12 cellular contexts compared by ENCODE assay signal in the genomic region with DNA sequence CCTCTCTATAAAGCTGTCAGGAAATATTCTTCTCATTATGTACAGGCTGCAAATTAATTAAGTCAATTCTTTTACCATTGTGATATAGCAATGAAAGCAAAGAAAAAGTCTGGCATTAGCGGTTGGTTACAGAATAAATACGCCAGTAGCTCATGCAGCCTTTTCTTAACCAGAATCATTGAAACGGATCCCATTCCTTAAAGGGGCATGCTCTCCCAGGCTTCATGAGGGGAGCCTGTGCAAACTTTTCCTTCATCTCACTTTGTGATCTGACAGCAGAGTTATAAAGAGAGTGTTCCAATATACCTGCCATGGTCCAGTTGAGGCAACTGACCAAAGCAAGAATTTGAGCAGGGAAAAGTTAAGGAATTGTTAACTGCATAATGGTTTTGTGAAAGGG.
DNase-seq lines count a peak whose midpoint lies in the region; ATAC-seq, FAIRE-seq and TF ChIP-seq lines count a peak whose summit lies in the region.
"Had no signal": no experiment of that assay in that cellular context is flagged by ENCODE, and none has a peak within 500 bp of the region (broad histone marks: within the 10 kb centered on the region; RNA-seq: fewer than 3 reads in every experiment).

No MANE protein-coding gene starts in this region.

- no peak overlapping the region for H3K23ac ChIP-seq in H1 (ENCODE audit: insufficient read length)

- TF ChIP-seq POLR2A in HCT116 (IDR thresholded peaks at IDR 0.05; ENCODE audit: borderline replicate concordance, extremely low read depth, insufficient read depth, insufficient read length) (no peak), H1 (IDR thresholded peaks at IDR 0.05; ENCODE audit: control extremely low read depth in 1 of 2, low read depth in 2 of 2, low read length in 2 of 2) (no peak), sigmoid colon (IDR thresholded peaks at IDR 0.05) (no peak)

- no peak overlapping the region for H2AK5ac ChIP-seq in H1 (ENCODE audit: low read depth, low read length)

- H3K14ac ChIP-seq in H1 (ENCODE audit: insufficient read length), result no peak overlapping the region

- no peak for TF ChIP-seq CTCF in HCT116 (IDR thresholded peaks at IDR 0.05 in 2 of 3, conservative IDR thresholded peaks at IDR 0.05 in 1 of 3; ENCODE audit: borderline replicate concordance in 1 of 3, insufficient read depth in 1 of 3, low read depth in 2 of 3, low read length in 2 of 3)
- TF ChIP-seq CTCF in H1 (IDR thresholded peaks at IDR 0.05; ENCODE audit: control extremely low read depth in 1 of 3, insufficient read depth in 1 of 3, low read depth in 1 of 3, low read length in 3 of 3), result no peak
- no peak for TF ChIP-seq CTCF in sigmoid colon (IDR thresholded peaks at IDR 0.05)

- intact Hi-C loops in HCT116 (cut with micrococcal nuclease), result loop anchor here (1.0 to 2.0 kb wide), 2 partner anchors 256 to 633 kb away; no protein-coding TSS in a partner anchor
- intact Hi-C loops in sigmoid colon (cut with DNase I), result loop anchor here (5.0 kb wide), 1 partner anchor 257 kb away; no protein-coding TSS in a partner anchor

- no peaks in the 10 kb centered on the region for H3K9me3 Mint-ChIP-seq in memory B cell
- H3K9me3 Mint-ChIP-seq: T-helper 1 cell treated with Interleukin-12 subunit alpha and Interleukin-12 subunit beta and Interleukin-4 antibody, amounts not matched to agents 30 μg/mL and 1 μg/mL, for 36 hours had no signal

- H3K4me2 ChIP-seq in HCT116 (ENCODE audit: low read length), result peak overlapping the region; percentile 36
- peak overlapping the region; percentile 33 to 48; a peak in 2 of 4 replicates for H3K4me2 ChIP-seq in H1 (ENCODE audit: insufficient read depth in 1 of 2, low read depth in 2 of 2, low read length in 2 of 2)

- H4K8ac ChIP-seq in H1 (ENCODE audit: extremely low read depth, insufficient read depth, low read length), result no peak overlapping the region

- TF ChIP-seq RAD21 in HCT116 (IDR thresholded peaks at IDR 0.05; ENCODE audit: low read depth), result no peak
- TF ChIP-seq RAD21 in H1 (IDR thresholded peaks at IDR 0.05 in 1 of 2, conservative IDR thresholded peaks at IDR 0.05 in 1 of 2; ENCODE audit: low read depth in 2 of 2, low read length in 2 of 2), result no peak

- H3K79me2 ChIP-seq in HCT116 (ENCODE audit: insufficient read depth, low read length) (no peaks in the 10 kb centered on the region), H1 (ENCODE audit: control insufficient read depth in 1 of 2, insufficient read depth in 2 of 2, low read length in 2 of 2) (no peaks in the 10 kb centered on the region)

- H3K27me3 ChIP-seq in HCT116 (ENCODE audit: insufficient read depth, low read length), result no peaks in the 10 kb centered on the region
- H3K27me3 ChIP-seq in H1 (replicated peaks in 1 of 4; ENCODE audit: control insufficient read depth in 3 of 4, extremely low read depth in 1 of 4, insufficient read depth in 3 of 4, low read length in 3 of 4), result no peaks in the 10 kb centered on the region; a peak in 1 of 7 replicates
- H3K27me3 ChIP-seq in skeletal muscle tissue (ENCODE audit: control insufficient read depth in 3 of 3, insufficient read depth in 3 of 3, low read length in 3 of 3), result no peaks in the 10 kb centered on the region
- H3K27me3 ChIP-seq in sigmoid colon, result no peaks in the 10 kb centered on the region
- H3K27me3 ChIP-seq: foreskin keratinocyte had no signal

- H2AFZ ChIP-seq in HCT116 (ENCODE audit: low read depth, low read length, poor library complexity, severe bottlenecking) (peak overlapping the region; percentile 28), H1 (ENCODE audit: low read length) (peak overlapping the region; percentile 99)

- H3K27me3 Mint-ChIP-seq in memory B cell, result no peaks in the 10 kb centered on the region

- peak overlapping the region; percentile 89; the same call in 1 of the 2 replicates for H3K18ac ChIP-seq in H1 (ENCODE audit: extremely low read depth, low read length)

- H3K4me3 Mint-ChIP-seq in memory B cell, result no peak overlapping the region
- H3K4me3 Mint-ChIP-seq: T-helper 1 cell treated with Interleukin-12 subunit alpha and Interleukin-12 subunit beta and Interleukin-4 antibody, amounts not matched to agents 30 μg/mL and 1 μg/mL, for 36 hours had no signal

- peaks cover 40% of the 10 kb centered on the region for H3K4me1 Mint-ChIP-seq in memory B cell

- H3K4me3 ChIP-seq in HCT116 (replicated peaks in 1 of 2; ENCODE audit: low read depth in 1 of 2, low read length in 2 of 2) (no peak overlapping the region), H1 (ENCODE audit: extremely low read depth in 1 of 4, insufficient read depth in 2 of 4, low read depth in 3 of 4, low read length in 4 of 4) (peak overlapping the region in 1 of 4 experiments; percentile 42; a peak in 3 of 8 replicates), skeletal muscle tissue (ENCODE audit: low read length in 3 of 3) (peak overlapping the region in 2 of 3 donors; percentile 42 to 55), sigmoid colon (no peak overlapping the region)

- no peaks in the 10 kb centered on the region for H3K23me2 ChIP-seq in H1 (ENCODE audit: low read depth, low read length)

- H3K79me1 ChIP-seq in H1 (ENCODE audit: low read depth, low read length), result no peaks in the 10 kb centered on the region

- H4K5ac ChIP-seq in H1 (ENCODE audit: insufficient read length, low read depth, low read length), result no peak overlapping the region

- no peak overlapping the region for H3K56ac ChIP-seq in H1 (replicated peaks; ENCODE audit: insufficient read length, low read depth, low read length)

- H3K9me3 ChIP-seq in HCT116 (ENCODE audit: control insufficient read depth in 1 of 2, insufficient read depth in 1 of 2, low read depth in 1 of 2, low read length in 2 of 2), result no peaks in the 10 kb centered on the region
- no peaks in the 10 kb centered on the region for H3K9me3 ChIP-seq in H1 (ENCODE audit: insufficient read depth in 2 of 2, low read depth in 1 of 2, low read length in 1 of 2)
- H3K9me3 ChIP-seq in skeletal muscle tissue (ENCODE audit: control insufficient read depth in 3 of 3, low read length in 3 of 3), result no peaks in the 10 kb centered on the region
- H3K9me3 ChIP-seq in sigmoid colon, result no peaks in the 10 kb centered on the region

- no peak for TF ChIP-seq EP300 in H1 (IDR thresholded peaks at IDR 0.05; ENCODE audit: borderline replicate concordance in 1 of 2, low read depth in 2 of 2, low read length in 2 of 2)
- no peak for TF ChIP-seq EP300 in sigmoid colon (IDR thresholded peaks at IDR 0.05)

- H3K4me1 ChIP-seq in HCT116 (ENCODE audit: control insufficient read depth in 1 of 2, insufficient read depth in 2 of 2, low read length in 2 of 2) (peaks cover 29 to 34% of the 10 kb centered on the region in 2 experiments), H1 (replicated peaks in 1 of 4; ENCODE audit: control insufficient read depth in 3 of 4, insufficient read depth in 4 of 4, low read length in 3 of 4) (peaks cover 4 to 7% (median 4%) of the 10 kb centered on the region in 4 experiments), skeletal muscle tissue (ENCODE audit: control insufficient read depth in 3 of 3, insufficient read depth in 3 of 3, low read length in 3 of 3) (no peaks in the 10 kb centered on the region), sigmoid colon (peaks cover 0 to 6% (median 2%) of the 10 kb centered on the region in 4 donors)
- H3K4me1 ChIP-seq: foreskin keratinocyte had no signal

- H3K9ac ChIP-seq in HCT116 (ENCODE audit: low read length), result no peak overlapping the region
- no peak overlapping the region for H3K9ac ChIP-seq in H1 (replicated peaks in 1 of 4; ENCODE audit: extremely low read depth in 1 of 4, low read depth in 3 of 4, low read length in 3 of 4)
- no peak overlapping the region for H3K9ac ChIP-seq in skeletal muscle tissue (ENCODE audit: low read depth in 1 of 3, low read length in 3 of 3)

- H3K36me3 ChIP-seq in HCT116 (ENCODE audit: control insufficient read depth in 1 of 2, insufficient read depth in 2 of 2, low read length in 2 of 2), result no peaks in the 10 kb centered on the region
- H3K36me3 ChIP-seq in H1 (ENCODE audit: control insufficient read depth in 2 of 4, insufficient read depth in 4 of 4, low read length in 3 of 4), result no peaks in the 10 kb centered on the region
- no peaks in the 10 kb centered on the region for H3K36me3 ChIP-seq in skeletal muscle tissue (ENCODE audit: control insufficient read depth in 3 of 3, insufficient read depth in 3 of 3, low read length in 3 of 3)
- H3K36me3 ChIP-seq in sigmoid colon, result no peaks in the 10 kb centered on the region

- peak overlapping the region; percentile 6; the same call in 1 of the 2 replicates for H3K27ac ChIP-seq in HCT116 (ENCODE audit: low read depth, low read length)
- H3K27ac ChIP-seq in H1 (ENCODE audit: low read depth, low read length), result no peak overlapping the region
- H3K27ac ChIP-seq in skeletal muscle tissue (ENCODE audit: low read depth, low read length), result no peak overlapping the region
- no peak overlapping the region for H3K27ac ChIP-seq in sigmoid colon
- H3K27ac ChIP-seq: foreskin keratinocyte had no signal

- H2BK20ac ChIP-seq in H1 (ENCODE audit: low read length), result no peak overlapping the region

- no peak overlapping the region for H3K4ac ChIP-seq in H1 (replicated peaks; ENCODE audit: insufficient read length, low read depth, low read length)

- no peaks in the 10 kb centered on the region for H4K20me1 ChIP-seq in HCT116 (ENCODE audit: insufficient read depth)
- H4K20me1 ChIP-seq in H1 (replicated peaks in 1 of 2; ENCODE audit: control insufficient read depth in 1 of 2, insufficient read depth in 2 of 2, low read length in 2 of 2), result no peaks in the 10 kb centered on the region

- H4K91ac ChIP-seq in H1 (replicated peaks; ENCODE audit: insufficient read length, low read length), result no peak overlapping the region

- H3K27ac Mint-ChIP-seq in memory B cell, result peak overlapping the region; percentile 56
- H3K27ac Mint-ChIP-seq: T-helper 1 cell treated with Interleukin-12 subunit alpha and Interleukin-12 subunit beta and Interleukin-4 antibody, amounts not matched to agents 30 μg/mL and 1 μg/mL, for 36 hours had no signal

- WGBS in H1 (ENCODE audit: extremely low coverage in 1 of 2, insufficient coverage in 1 of 2, insufficient read length in 1 of 2, insufficient replicate concordance in 2 of 2, low coverage in 1 of 2, low lambda C conversion rate in 2 of 2, missing lambda C conversion rate in 1 of 2), 2 experiments, result 65% methylated on average over 3 of the region's 3 CpGs; no CpG with 5 or more reads in 1 of the 2 experiments
- WGBS in sigmoid colon, 2 donors, result 88 to 92% methylated on average over 3 of the region's 3 CpGs

- FAIRE-seq in H1 (lab: Jason Lieb, UNC), result no peak
- FAIRE-seq: endometrium had no signal

- H2BK15ac ChIP-seq in H1 (ENCODE audit: low read length), result no peak overlapping the region

- 0 out of 2 replicates have a peak overlapping the region, but pooled peaks have one; percentile 85 for H2BK5ac ChIP-seq in H1 (ENCODE audit: low read depth, low read length)

- no peak for ATAC-seq in HCT116
- no peak for ATAC-seq in memory B cell (ENCODE audit: low read depth)

- no peak overlapping the region for H2BK120ac ChIP-seq in H1 (replicated peaks; ENCODE audit: low read depth, low read length)

- no peaks in the 10 kb centered on the region for H3K36me3 Mint-ChIP-seq in memory B cell

- CTCF ChIA-PET in HCT116 (lab: Charles Lee), result interaction anchor here (1.0 to 3.4 kb wide), 21 partner anchors 10 to 634 kb away, joined by 3 to 51 read pairs (median 7); no protein-coding TSS in a partner anchor
- CTCF ChIA-PET in H1 (lab: Charles Lee; ENCODE audit: partially characterized antibody), result interaction anchor here (0.6 to 4.0 kb wide), 46 partner anchors 11 to 448 kb away, joined by 3 to 30 read pairs (median 5); no protein-coding TSS in a partner anchor

- no TSS peak for BruUV-seq in HCT116 (replicated peaks; lab: Mats Ljungman, UMichigan)

- POLR2A ChIA-PET in HCT116 (lab: Charles Lee) (interaction anchor here (1.0 to 1.3 kb wide), 2 partner anchors 37 to 172 kb away, joined by 4 read pairs; no protein-coding TSS in a partner anchor), H1 (lab: Charles Lee; ENCODE audit: partially characterized antibody) (interaction anchor here (0.6 kb wide), 1 partner anchor 279 kb away, joined by 4 read pairs; no protein-coding TSS in a partner anchor)

- DNase-seq in HCT116 (ENCODE audit: low read depth, low spot score) (no peak), H1 (ENCODE audit: low read depth in 1 of 2, low spot score in 2 of 2) (no peak), memory B cell (ENCODE audit: low spot score in 2 of 2) (no peak), sigmoid colon (no peak), inferior parietal cortex (ENCODE audit: extremely low spot score) (no peak), COLO829 (ENCODE audit: low spot score) (no peak)
- no peak for DNase-seq in activated naive CD4-positive, alpha-beta T cell treated with Interleukin-2 at 50 U/mL for 16 hours
- DNase-seq: SIG-M5 had no signal

- no peak overlapping the region for H2BK12ac ChIP-seq in H1 (ENCODE audit: low read depth, low read length)

- RAD21 ChIA-PET in HCT116 (lab: Charles Lee; ENCODE audit: low non-redundant PET in 1 of 2, low total read pairs in 2 of 2, uncharacterized antibody in 2 of 2, unreplicated experiment in 2 of 2), result interaction anchor here (0.7 to 1.7 kb wide), 3 partner anchors 37 to 172 kb away, joined by 3 to 7 read pairs (median 4); no protein-coding TSS in a partner anchor

- H3K9me2 ChIP-seq in HCT116 (ENCODE audit: insufficient read depth), result no peaks in the 10 kb centered on the region

Comparison
In these comparisons a context has a peak if more than half of its experiments do, and no peak if none do; other contexts are left out.
1. H3K4me3 ChIP-seq: peak in skeletal muscle tissue (2 of 3); none in HCT116 (0 of 2) and sigmoid colon (0 of 4).